12 cellular contexts compared by ENCODE assay signal in the genomic region with DNA sequence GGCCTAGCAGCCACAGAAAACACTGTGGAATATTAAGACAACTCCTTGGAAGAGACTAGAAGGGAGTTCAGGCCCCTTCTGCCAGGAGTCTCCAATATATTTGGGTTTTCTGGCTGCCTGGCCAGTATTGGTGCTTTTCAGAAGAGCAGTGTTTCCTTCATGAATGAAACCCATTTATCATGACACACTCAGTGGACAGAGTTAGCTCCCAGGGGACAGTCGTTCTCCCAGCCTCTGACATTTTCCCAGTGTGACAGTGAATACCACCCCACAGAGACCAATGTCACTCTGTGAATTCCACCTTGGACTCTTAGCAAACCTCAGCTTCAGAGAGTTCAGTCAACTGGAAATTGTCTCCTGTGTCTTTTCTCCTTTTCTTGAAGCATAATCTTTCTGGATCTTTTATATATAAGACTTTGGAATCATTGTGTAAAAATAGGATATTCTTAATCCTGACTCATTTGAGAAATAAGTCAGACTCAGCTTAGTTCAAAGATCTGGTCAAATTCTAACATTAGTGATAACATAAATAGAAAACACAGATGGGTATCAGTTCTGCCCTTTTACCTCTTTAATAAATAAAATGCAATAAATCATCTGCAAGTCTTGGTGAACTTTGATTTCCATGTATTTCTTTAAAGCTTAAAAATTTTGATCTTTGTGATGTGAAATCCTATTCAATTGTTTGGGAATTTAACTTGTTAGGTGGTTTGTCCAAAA. TPM values are rescaled to one million over a fixed set of nuclear protein-coding genes. Genes with fewer than 3 reads are reported as not detected.
DNase-seq lines count a peak whose midpoint lies in the region; FAIRE-seq and TF ChIP-seq lines count a peak whose summit lies in the region.
"Had no signal": no experiment of that assay in that cellular context is flagged by ENCODE, and none has a peak within 500 bp of the region (broad histone marks: within the 10 kb centered on the region; RNA-seq: fewer than 3 reads in every experiment).

No MANE protein-coding gene starts in this region.

- peaks cover 94% of the 10 kb centered on the region for H3K79me2 ChIP-seq in ACC112 (ENCODE audit: control insufficient read depth, insufficient read depth, low read length, unreplicated experiment)
- H3K79me2 ChIP-seq in PC-9 (ENCODE audit: low read depth) = peaks cover 81% of the 10 kb centered on the region
- peaks cover 80% of the 10 kb centered on the region for H3K79me2 ChIP-seq in endothelial cell of umbilical vein (ENCODE audit: control insufficient read depth, insufficient read depth, low read length)
- H3K79me2 ChIP-seq in neural progenitor cell (ENCODE audit: low read depth) = no peaks in the 10 kb centered on the region

- FAIRE-seq in endothelial cell of umbilical vein (lab: Jason Lieb, UNC) = no peak

- H3K9me2 ChIP-seq in PC-9 (ENCODE audit: insufficient read depth) = no peaks in the 10 kb centered on the region

- no peak overlapping the region for H2AFZ ChIP-seq in ACC112 (ENCODE audit: low read length, unreplicated experiment)
- no peak overlapping the region for H2AFZ ChIP-seq in PC-9
- no peak overlapping the region for H2AFZ ChIP-seq in endothelial cell of umbilical vein (ENCODE audit: low read depth, low read length)
- no peak overlapping the region for H2AFZ ChIP-seq in neural progenitor cell (replicated peaks)

- H3K27me3 ChIP-seq in ACC112 (ENCODE audit: insufficient read depth, low read length) (no peaks in the 10 kb centered on the region), PC-9 (ENCODE audit: insufficient read depth, low read depth) (no peaks in the 10 kb centered on the region), endothelial cell of umbilical vein (ENCODE audit: control insufficient read depth in 2 of 2, insufficient read depth in 2 of 2, low read length in 2 of 2) (no peaks in the 10 kb centered on the region), neural progenitor cell (no peaks in the 10 kb centered on the region)

- peak overlapping the region; percentile 92 for H3K27ac Mint-ChIP-seq in neural progenitor cell

- H3K27me3 Mint-ChIP-seq in neural progenitor cell (ENCODE audit: insufficient read depth, low read depth) = no peaks in the 10 kb centered on the region

- peaks cover 59% of the 10 kb centered on the region for H3K4me1 Mint-ChIP-seq in neural progenitor cell

- no peaks in the 10 kb centered on the region for H4K20me1 ChIP-seq in PC-9 (ENCODE audit: insufficient read depth)
- no peaks in the 10 kb centered on the region for H4K20me1 ChIP-seq in endothelial cell of umbilical vein (replicated peaks; ENCODE audit: control insufficient read depth, extremely low read depth, insufficient read depth, low read length)
- peaks cover 9% of the 10 kb centered on the region for H4K20me1 ChIP-seq in neural progenitor cell (ENCODE audit: low read depth)

- H3K36me3 Mint-ChIP-seq in neural progenitor cell = peaks cover 12% of the 10 kb centered on the region

- CTCF ChIA-PET in PC-9 (lab: Charles Lee) (no interaction called here), endothelial cell of umbilical vein (lab: Charles Lee) (interaction anchor here (0.9 to 3.9 kb wide), 6 partner anchors 10 to 33 kb away, joined by 3 to 18 read pairs (median 5); no protein-coding TSS in a partner anchor), GM10248 (lab: Yijun Ruan, JAX) (interaction anchor here (1.1 to 1.2 kb wide), 3 partner anchors 16 to 57 kb away, joined by 3 to 4 read pairs (median 4); no protein-coding TSS in a partner anchor)

- H3K4me2 ChIP-seq in PC-9 (peak overlapping the region; percentile 72), endothelial cell of umbilical vein (ENCODE audit: insufficient read depth, low read length) (peak overlapping the region; percentile 67), neural progenitor cell (no peak overlapping the region)

- H3K4me3 Mint-ChIP-seq in neural progenitor cell = no peak overlapping the region

- H3F3A ChIP-seq in PC-9 (ENCODE audit: insufficient read depth, low read depth) (peaks cover 31% of the 10 kb centered on the region), neural progenitor cell (ENCODE audit: low read depth) (peaks cover 5% of the 10 kb centered on the region)

- POLR2A ChIA-PET in PC-9 (lab: Charles Lee; ENCODE audit: unreplicated experiment) = interaction anchor here (0.7 kb wide), 1 partner anchor 114 kb away, joined by 3 read pairs; no protein-coding TSS in a partner anchor
- POLR2A ChIA-PET in endothelial cell of umbilical vein (lab: Charles Lee) = interaction anchor here (2.0 kb wide), 1 partner anchor 39 kb away, joined by 8 read pairs; no protein-coding TSS in a partner anchor
- POLR2A ChIA-PET in GM10248 (lab: Yijun Ruan, JAX) = no interaction called here

- H3K9me3 Mint-ChIP-seq in neural progenitor cell = peaks cover 15% of the 10 kb centered on the region

- BruUV-seq in PC-9 (replicated peaks; lab: Mats Ljungman, UMichigan) (no TSS peak), endothelial cell of umbilical vein (replicated peaks; lab: Mats Ljungman, UMichigan) (no TSS peak)

- no peaks in the 10 kb centered on the region for H3K9me1 ChIP-seq in endothelial cell of umbilical vein (replicated peaks; ENCODE audit: control insufficient read depth, extremely low read depth, insufficient read depth, low read length)

- TF ChIP-seq CTCF in PC-9 (conservative IDR thresholded peaks at IDR 0.05) (no peak), endothelial cell of umbilical vein (IDR thresholded peaks at IDR 0.05; ENCODE audit: extremely low read depth in 1 of 2, insufficient read depth in 1 of 2, low read depth in 1 of 2, low read length in 2 of 2) (no peak), neural progenitor cell (IDR thresholded peaks at IDR 0.05) (no peak), GM10248 (IDR thresholded peaks at IDR 0.05; ENCODE audit: control extremely low read depth, extremely low read depth, low read depth, missing control alignments) (no peak)

- H3K4me1 ChIP-seq in ACC112 (ENCODE audit: control insufficient read depth, insufficient read depth, low read length, unreplicated experiment) = peaks cover 82% of the 10 kb centered on the region
- peaks cover 45% of the 10 kb centered on the region for H3K4me1 ChIP-seq in PC-9 (replicated peaks; ENCODE audit: insufficient read depth)
- peaks cover 86% of the 10 kb centered on the region for H3K4me1 ChIP-seq in endothelial cell of umbilical vein (ENCODE audit: control insufficient read depth, extremely low read depth, insufficient read depth, low read length)
- H3K4me1 ChIP-seq in neural progenitor cell = peaks cover 9% of the 10 kb centered on the region

- dilution Hi-C loops in endothelial cell of umbilical vein (cut with MboI; ENCODE audit: extremely low pct_ligation_motif_present, low sequenced_read_pairs) = no loop called here

- no peak for TF ChIP-seq POLR2A in endothelial cell of umbilical vein (IDR thresholded peaks at IDR 0.05; ENCODE audit: low read depth, low read length)

- H3K9ac ChIP-seq in endothelial cell of umbilical vein (replicated peaks; ENCODE audit: extremely low read depth, insufficient read depth, low read length) (peak overlapping the region; percentile 76), neural progenitor cell (no peak overlapping the region)

- H3K36me3 ChIP-seq in ACC112 (ENCODE audit: insufficient read depth, low read length) (peaks cover 2% of the 10 kb centered on the region; the same call in 1 of the 2 replicates), PC-9 (ENCODE audit: low read depth) (no peaks in the 10 kb centered on the region), endothelial cell of umbilical vein (ENCODE audit: control insufficient read depth in 2 of 2, extremely low read depth in 1 of 2, insufficient read depth in 2 of 2, low read length in 2 of 2) (no peaks in the 10 kb centered on the region), neural progenitor cell (no peaks in the 10 kb centered on the region)

- intact Hi-C loops in PC-9 (cut with micrococcal nuclease; ENCODE audit: unreplicated experiment) (loop anchor here (1.0 to 2.0 kb wide), 4 partner anchors 27 to 110 kb away; no protein-coding TSS in a partner anchor), endothelial cell of umbilical vein (cut with micrococcal nuclease) (loop anchor here (2.0 kb wide), 2 partner anchors 18 to 48 kb away; no protein-coding TSS in a partner anchor)

- H3K9me3 ChIP-seq in PC-9 (ENCODE audit: insufficient read depth, low read depth) (no peaks in the 10 kb centered on the region), endothelial cell of umbilical vein (replicated peaks; ENCODE audit: control insufficient read depth, insufficient read depth, low read length) (no peaks in the 10 kb centered on the region), neural progenitor cell (ENCODE audit: low read depth) (no peaks in the 10 kb centered on the region)
- H3K9me3 ChIP-seq: mucosa of descending colon had no signal

- H3K4me3 ChIP-seq in ACC112 (ENCODE audit: low read depth, low read length) = peak overlapping the region; percentile 62
- no peak overlapping the region; the same call in 1 of the 2 replicates for H3K4me3 ChIP-seq in PC-9
- no peak overlapping the region for H3K4me3 ChIP-seq in endothelial cell of umbilical vein (replicated peaks in 1 of 3; ENCODE audit: insufficient read depth in 1 of 3, low read depth in 1 of 3, low read length in 3 of 3)
- H3K4me3 ChIP-seq in neural progenitor cell = no peak overlapping the region
- H3K4me3 ChIP-seq: mucosa of descending colon had no signal

- H3K27ac ChIP-seq in ACC112 (ENCODE audit: low read depth, low read length) (peak overlapping the region; percentile 98), PC-9 (peak overlapping the region; percentile 84), endothelial cell of umbilical vein (ENCODE audit: insufficient read depth, low read depth, low read length) (peak overlapping the region; percentile 92), neural progenitor cell (no peak overlapping the region)

- peak in 1 of 2 experiments; percentile 45 for DNase-seq in PC-9
- DNase-seq in endothelial cell of umbilical vein (ENCODE audit: low read depth, low spot score) = no peak
- no peak for DNase-seq in neural progenitor cell (ENCODE audit: low spot score)
- no peak for DNase-seq in HUDEP-2 (lab: John Stamatoyannopoulos, UW; ENCODE audit: unreplicated experiment in 76 of 76)
- DNase-seq in GM10248 (ENCODE audit: extremely low spot score) = no peak
- no peak for DNase-seq in RPMI8226
- DNase-seq in NCI-H524 treated with DMSO at 0.1 percent for 48 hours (lab: John Stamatoyannopoulos, UW) = no peak
- DNase-seq: effector CD4-positive, alpha-beta T cell; hippocampal formation; mucosa of descending colon; NCI-H146 had no signal

RNA-seq across cellular contexts. Expression of gene GNG12, which starts 40.4 kb away (rescaled TPM):
- total RNA-seq in PC-9 (2021) (69.9 and 102 TPM in 2 replicates), endothelial cell of umbilical vein (145 and 152 TPM in 2 replicates), neural progenitor cell (ENCODE audit: low replicate concordance) (30.3 and 44.5 TPM in 2 replicates)
- polyA plus RNA-seq in endothelial cell of umbilical vein = 90.3 and 107 TPM in 2 replicates
- polyA plus RNA-seq in endothelial cell of umbilical vein (2011; cell fraction: cytosol; rRNA removed) = 109 and 110 TPM in 2 replicates
- 70.6 and 93.2 TPM in 2 replicates for polyA plus RNA-seq in endothelial cell of umbilical vein (2011; cell fraction: nucleus; rRNA removed)
- 77.5 and 122 TPM in 2 replicates for polyA plus RNA-seq in endothelial cell of umbilical vein (2012)
- 167 and 171 TPM in 2 replicates for polyA minus RNA-seq in endothelial cell of umbilical vein
- 21.4 TPM for polyA minus RNA-seq in endothelial cell of umbilical vein (2011; cell fraction: cytosol; rRNA and poly(A)+ RNA removed)
- 126 and 167 TPM in 2 replicates for polyA minus RNA-seq in endothelial cell of umbilical vein (2011; cell fraction: nucleus; rRNA and poly(A)+ RNA removed)
